ENCODE assay signal across 1 cellular context in the genomic region with DNA sequence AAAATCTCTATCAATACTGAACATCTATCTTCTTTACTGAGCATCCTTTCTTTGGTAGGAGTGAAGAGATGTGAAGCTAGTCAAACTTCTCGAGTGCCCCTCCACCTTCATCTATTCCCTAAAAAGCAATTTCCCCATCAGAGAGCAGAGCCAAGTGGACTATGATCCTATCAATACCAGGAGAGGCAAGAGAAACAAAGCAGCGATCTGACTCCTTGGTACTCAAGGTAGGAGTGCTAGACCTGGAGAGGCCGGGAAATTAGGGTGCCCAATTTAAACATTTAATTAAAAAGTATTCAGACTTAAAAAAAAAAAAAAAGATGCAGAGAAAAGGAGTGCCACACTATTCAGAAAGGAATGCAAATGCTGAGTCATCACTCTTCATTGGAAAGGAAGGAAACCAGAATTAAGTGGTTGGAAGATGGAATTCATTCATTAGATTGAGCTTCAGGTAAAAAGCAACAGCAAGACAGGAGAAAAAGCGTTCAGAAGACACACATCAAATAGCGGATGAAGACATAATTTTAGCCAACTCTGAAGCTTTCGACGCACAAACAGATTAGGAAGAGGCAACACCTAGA.
TF ChIP-seq lines count a peak whose summit lies in the region.

No MANE protein-coding gene starts in this region.

TF ChIP-seq in GM12878, 131 proteins besides CTCF, POLR2A, EP300 and RAD21:
- TF ChIP-seq RFX5 (IDR thresholded peaks at IDR 0.05; ENCODE audit: low read depth, low read length), result no peak
- TF ChIP-seq SKIL (IDR thresholded peaks at IDR 0.05; ENCODE audit: low read depth, poor library complexity, severe bottlenecking), result peak; percentile 17
- TF ChIP-seq KAT2A (conservative IDR thresholded peaks at IDR 0.05; ENCODE audit: control insufficient read depth, low read depth, low read length), result no peak
